Comparison of ENCODE assay signal across 18 cellular contexts in the genomic region with DNA sequence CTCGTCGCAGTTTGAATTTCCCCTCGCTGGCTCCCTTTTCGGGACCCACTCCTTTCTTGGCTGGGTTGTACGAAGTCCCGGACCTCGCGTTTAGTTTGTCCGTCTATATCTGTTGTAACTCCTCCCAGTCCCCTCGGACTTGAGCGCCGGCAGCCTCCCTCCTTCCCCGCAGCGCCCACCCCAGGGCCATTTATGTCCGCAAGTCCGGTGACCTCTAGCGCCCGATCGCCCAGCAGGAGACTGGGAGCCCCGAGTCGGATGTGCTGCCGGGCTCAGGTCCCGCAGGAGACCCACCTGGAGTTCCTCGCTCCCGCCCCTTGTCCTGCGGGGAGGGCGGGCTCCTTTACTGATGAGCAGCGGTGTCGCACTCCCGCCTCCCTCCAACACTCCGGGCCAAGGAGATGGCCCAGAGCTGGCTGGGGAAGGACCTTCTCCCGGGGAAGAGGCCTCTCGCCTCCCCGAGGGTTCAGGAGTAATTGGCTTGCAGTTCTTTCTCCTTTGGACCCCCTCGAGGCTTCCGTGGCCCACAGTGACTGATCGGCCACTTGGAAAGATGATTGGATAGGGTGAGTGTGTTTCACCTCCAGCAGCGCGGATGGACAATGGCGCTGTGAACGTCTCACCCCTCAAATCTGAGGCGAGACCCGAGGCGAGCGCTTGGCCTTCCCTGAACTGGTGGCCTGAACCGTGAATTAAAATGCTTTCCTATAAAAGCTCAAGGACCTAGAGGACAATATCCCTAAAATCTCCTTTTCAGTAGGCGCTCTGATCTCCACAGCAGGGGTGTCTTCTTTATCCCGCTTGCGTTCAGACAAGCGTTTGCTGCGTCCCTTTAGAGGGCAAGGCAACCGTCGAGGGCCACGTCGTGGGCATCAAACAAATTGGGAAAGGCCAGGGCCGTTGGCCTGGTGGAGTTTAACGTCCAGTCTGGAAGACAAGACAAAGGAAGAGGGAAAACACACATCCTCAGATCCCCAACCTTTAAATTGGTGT. TPM values are rescaled to one million over a fixed set of nuclear protein-coding genes. Genes with fewer than 3 reads are reported as not detected.
DNase-seq lines count a peak whose midpoint lies in the region; ATAC-seq lines count a peak whose summit lies in the region.
"Had no signal": no experiment of that assay in that cellular context is flagged by ENCODE, and none has a peak within 500 bp of the region (broad histone marks: within the 10 kb centered on the region; RNA-seq: fewer than 3 reads in every experiment).

No MANE protein-coding gene starts in this region.

- no peaks in the 10 kb centered on the region for H3K36me3 Mint-ChIP-seq in activated T-cell treated with anti-CD3 and anti-CD28 coated beads, Interleukin-2, amount 50 U/mL, for 24 hours (ENCODE audit: low read depth)
- H3K36me3 Mint-ChIP-seq in activated T-helper 1 cell treated with anti-CD3 and anti-CD28 coated beads, Interleukin-12 subunit alpha, Interleukin-12 subunit beta, Interleukin-2, Interleukin-4 antibody, amounts not matched to agents 30 ng/mL and 10 ng/mL and 1 ng/mL, durations not matched to agents 14 hours and 24 hours and 36 hours (ENCODE audit: low read depth): no peaks in the 10 kb centered on the region
- no peaks in the 10 kb centered on the region for H3K36me3 Mint-ChIP-seq in stimulated activated effector memory CD8-positive, alpha-beta T cell treated with anti-CD3 and anti-CD28 coated beads, Interleukin-12 subunit alpha, Interleukin-12 subunit beta, amount 100 ng/mL, for 72 hours

- intact Hi-C loops in activated T-helper 1 cell treated with anti-CD3 and anti-CD28 coated beads, Interleukin-12 subunit alpha, Interleukin-12 subunit beta, Interleukin-2, Interleukin-4 antibody, amounts not matched to agents 30 ng/mL and 10 ng/mL and 1 ng/mL, durations not matched to agents 14 hours and 24 hours and 36 hours (cut with micrococcal nuclease): loop anchor here (1.0 to 10.0 kb wide), 4 partner anchors 9 to 1469 kb away; partner anchors contain the start of genes ATP8B1, CCBE1 and GRP

- peaks cover 17% of the 10 kb centered on the region for H3K4me1 Mint-ChIP-seq in activated T-cell treated with anti-CD3 and anti-CD28 coated beads, Interleukin-2, amount 50 U/mL, for 24 hours (ENCODE audit: low read depth)
- H3K4me1 Mint-ChIP-seq in activated T-helper 1 cell treated with anti-CD3 and anti-CD28 coated beads, Interleukin-12 subunit alpha, Interleukin-12 subunit beta, Interleukin-2, Interleukin-4 antibody, amounts not matched to agents 30 ng/mL and 10 ng/mL and 1 ng/mL, durations not matched to agents 14 hours and 24 hours and 36 hours (ENCODE audit: low read depth): peaks cover 5% of the 10 kb centered on the region
- peaks cover 22% of the 10 kb centered on the region for H3K4me1 Mint-ChIP-seq in stimulated activated effector memory CD8-positive, alpha-beta T cell treated with anti-CD3 and anti-CD28 coated beads, Interleukin-12 subunit alpha, Interleukin-12 subunit beta, amount 100 ng/mL, for 72 hours

- H3K9me3 Mint-ChIP-seq in activated T-cell treated with anti-CD3 and anti-CD28 coated beads, Interleukin-2, amount 50 U/mL, for 24 hours: no peaks in the 10 kb centered on the region
- no peaks in the 10 kb centered on the region for H3K9me3 Mint-ChIP-seq in activated T-helper 1 cell treated with anti-CD3 and anti-CD28 coated beads, Interleukin-12 subunit alpha, Interleukin-12 subunit beta, Interleukin-2, Interleukin-4 antibody, amounts not matched to agents 30 ng/mL and 10 ng/mL and 1 ng/mL, durations not matched to agents 14 hours and 24 hours and 36 hours
- H3K9me3 Mint-ChIP-seq in stimulated activated effector memory CD8-positive, alpha-beta T cell treated with anti-CD3 and anti-CD28 coated beads, Interleukin-12 subunit alpha, Interleukin-12 subunit beta, amount 100 ng/mL, for 72 hours: no peaks in the 10 kb centered on the region
- H3K9me3 Mint-ChIP-seq: activated naive CD4-positive, alpha-beta T cell treated with anti-CD3 and anti-CD28 coated beads, Interleukin-2, amount 50 U/mL, for 72 hours had no signal

- ATAC-seq in stimulated activated effector memory CD8-positive, alpha-beta T cell treated with anti-CD3 and anti-CD28 coated beads, Interleukin-12 subunit alpha, Interleukin-12 subunit beta, amount 100 ng/mL, for 72 hours: no peak
- ATAC-seq in HG02642 (IDR thresholded peaks at IDR 0.05; ENCODE audit: poor library complexity, unreplicated experiment) (no peak), GM21423 (IDR thresholded peaks at IDR 0.05; ENCODE audit: unreplicated experiment) (no peak)

- H3K27ac Mint-ChIP-seq in activated T-cell treated with anti-CD3 and anti-CD28 coated beads, Interleukin-2, amount 50 U/mL, for 24 hours: no peak overlapping the region
- H3K27ac Mint-ChIP-seq in activated T-helper 1 cell treated with anti-CD3 and anti-CD28 coated beads, Interleukin-12 subunit alpha, Interleukin-12 subunit beta, Interleukin-2, Interleukin-4 antibody, amounts not matched to agents 30 ng/mL and 10 ng/mL and 1 ng/mL, durations not matched to agents 14 hours and 24 hours and 36 hours: peak overlapping the region; percentile 10
- H3K27ac Mint-ChIP-seq in stimulated activated effector memory CD8-positive, alpha-beta T cell treated with anti-CD3 and anti-CD28 coated beads, Interleukin-12 subunit alpha, Interleukin-12 subunit beta, amount 100 ng/mL, for 72 hours: no peak overlapping the region
- H3K27ac Mint-ChIP-seq: activated CD8-positive, alpha-beta T cell treated with anti-CD3 and anti-CD28 coated beads, Interleukin-2, amount 10 ng/mL, durations not matched to agents 7 days and 5 days; activated naive CD4-positive, alpha-beta T cell treated with anti-CD3 and anti-CD28 coated beads, Interleukin-2, amount 50 U/mL, for 72 hours had no signal

- no peak for DNase-seq in activated T-cell treated with anti-CD3 and anti-CD28 coated beads, Interleukin-2, amount 50 U/mL, for 24 hours
- no peak for DNase-seq in activated T-cell treated with anti-CD3 and anti-CD28 coated beads, Interleukin-2, amount 50 U/mL, for 48 hours
- DNase-seq in activated T-helper 1 cell treated with anti-CD3 and anti-CD28 coated beads, Interleukin-12 subunit alpha, Interleukin-12 subunit beta, Interleukin-2, Interleukin-4 antibody, amounts not matched to agents 30 ng/mL and 10 ng/mL and 1 ng/mL, durations not matched to agents 14 hours and 24 hours and 36 hours (ENCODE audit: low spot score): no peak
- DNase-seq in iPS-NIHi7 (ENCODE audit: extremely low spot score): peak; percentile 46
- no peak for DNase-seq in stimulated activated effector memory CD8-positive, alpha-beta T cell treated with anti-CD3 and anti-CD28 coated beads, Interleukin-12 subunit alpha, Interleukin-12 subunit beta, amount 100 ng/mL, for 72 hours (ENCODE audit: low spot score in 2 of 2)
- no peak for DNase-seq in OCI-M2 (lab: John Stamatoyannopoulos, UW; ENCODE audit: unreplicated experiment)
- DNase-seq: ACHN; activated CD8-positive, alpha-beta T cell treated with anti-CD3 and anti-CD28 coated beads, Interleukin-2, amount 10 ng/mL, durations not matched to agents 7 days and 5 days; cortex of kidney; NCI-H1092 treated with DMSO at 0.1 percent for 48 hours; NCI-H510A; RPMI8226; tibial artery had no signal

- peaks cover 84% of the 10 kb centered on the region for H3K27me3 Mint-ChIP-seq in activated T-cell treated with anti-CD3 and anti-CD28 coated beads, Interleukin-2, amount 50 U/mL, for 24 hours
- H3K27me3 Mint-ChIP-seq in activated T-helper 1 cell treated with anti-CD3 and anti-CD28 coated beads, Interleukin-12 subunit alpha, Interleukin-12 subunit beta, Interleukin-2, Interleukin-4 antibody, amounts not matched to agents 30 ng/mL and 10 ng/mL and 1 ng/mL, durations not matched to agents 14 hours and 24 hours and 36 hours (ENCODE audit: insufficient read depth): peaks cover 61% of the 10 kb centered on the region

- peak overlapping the region; percentile 20 for H3K4me3 Mint-ChIP-seq in activated T-cell treated with anti-CD3 and anti-CD28 coated beads, Interleukin-2, amount 50 U/mL, for 24 hours
- H3K4me3 Mint-ChIP-seq in activated T-helper 1 cell treated with anti-CD3 and anti-CD28 coated beads, Interleukin-12 subunit alpha, Interleukin-12 subunit beta, Interleukin-2, Interleukin-4 antibody, amounts not matched to agents 30 ng/mL and 10 ng/mL and 1 ng/mL, durations not matched to agents 14 hours and 24 hours and 36 hours: peak overlapping the region; percentile 30
- H3K4me3 Mint-ChIP-seq in stimulated activated effector memory CD8-positive, alpha-beta T cell treated with anti-CD3 and anti-CD28 coated beads, Interleukin-12 subunit alpha, Interleukin-12 subunit beta, amount 100 ng/mL, for 72 hours: peak overlapping the region; percentile 30
- H3K4me3 Mint-ChIP-seq: activated CD8-positive, alpha-beta T cell treated with anti-CD3 and anti-CD28 coated beads, Interleukin-2, amount 10 ng/mL, durations not matched to agents 7 days and 5 days had no signal

RNA-seq across cellular contexts. Expression of gene RAX, which starts 1.0 kb away (rescaled TPM):
- total RNA-seq in activated T-helper 1 cell treated with anti-CD3 and anti-CD28 coated beads, Interleukin-12 subunit alpha, Interleukin-12 subunit beta, Interleukin-2, Interleukin-4 antibody, amounts not matched to agents 30 ng/mL and 10 ng/mL and 1 ng/mL, durations not matched to agents 14 hours and 24 hours and 36 hours: not detected in 2 replicates
- total RNA-seq: activated CD8-positive, alpha-beta T cell treated with anti-CD3 and anti-CD28 coated beads, Interleukin-2, amount 10 ng/mL, durations not matched to agents 7 days and 5 days; myocyte; skeletal muscle tissue had no signal

RNA-seq across cellular contexts. Expression of gene CPLX4, which starts 44.2 kb away (rescaled TPM):
- not detected in 2 replicates for total RNA-seq in activated T-helper 1 cell treated with anti-CD3 and anti-CD28 coated beads, Interleukin-12 subunit alpha, Interleukin-12 subunit beta, Interleukin-2, Interleukin-4 antibody, amounts not matched to agents 30 ng/mL and 10 ng/mL and 1 ng/mL, durations not matched to agents 14 hours and 24 hours and 36 hours
- total RNA-seq: activated CD8-positive, alpha-beta T cell treated with anti-CD3 and anti-CD28 coated beads, Interleukin-2, amount 10 ng/mL, durations not matched to agents 7 days and 5 days; activated naive CD4-positive, alpha-beta T cell treated with anti-CD3 and anti-CD28 coated beads, Interleukin-2, amount 50 U/mL, for 72 hours; myocyte; skeletal muscle tissue had no signal

RNA-seq across cellular contexts. Expression of gene GRP, which starts 54.3 kb away (rescaled TPM):
- not detected in 2 replicates for total RNA-seq in activated T-helper 1 cell treated with anti-CD3 and anti-CD28 coated beads, Interleukin-12 subunit alpha, Interleukin-12 subunit beta, Interleukin-2, Interleukin-4 antibody, amounts not matched to agents 30 ng/mL and 10 ng/mL and 1 ng/mL, durations not matched to agents 14 hours and 24 hours and 36 hours
- total RNA-seq: activated CD8-positive, alpha-beta T cell treated with anti-CD3 and anti-CD28 coated beads, Interleukin-2, amount 10 ng/mL, durations not matched to agents 7 days and 5 days; activated naive CD4-positive, alpha-beta T cell treated with anti-CD3 and anti-CD28 coated beads, Interleukin-2, amount 50 U/mL, for 72 hours; myocyte; skeletal muscle tissue had no signal
